In genomic region chr10:35563266-35563891, GRCh38 we compare ENCODE assay signal across 8 cellular contexts. TPM values are rescaled to one million over a fixed set of nuclear protein-coding genes. Genes with fewer than 3 reads are reported as not detected.
A peak's percentile ranks its signal among the peaks of the same experiment; 100 is the strongest.
DNase-seq lines count a peak whose midpoint lies in the region; ATAC-seq and TF ChIP-seq lines count a peak whose summit lies in the region.

No MANE protein-coding gene starts in this region.

- TF ChIP-seq CTCF in GM12875 (IDR thresholded peaks at IDR 0.05; ENCODE audit: borderline replicate concordance, insufficient read depth, low read depth, low read length) (peak; percentile 98), OCI-LY3 (IDR thresholded peaks at IDR 0.05; ENCODE audit: low read depth, low read length) (peak; percentile 79), prostate gland (IDR thresholded peaks at IDR 0.05) (peak; percentile 57 to 76 (median 68))

- H3K4me1 ChIP-seq in OCI-LY3 (ENCODE audit: low read length), result no peaks in the 10 kb centered on the region
- H3K4me1 ChIP-seq in prostate gland (replicated peaks), result no peaks in the 10 kb centered on the region

- DNase-seq in A172 (ENCODE audit: low spot score) (peak; percentile 72), HT-29 (ENCODE audit: low spot score) (peak; percentile 80), glomerular visceral epithelial cell (ENCODE audit: extremely low spot score) (peak; percentile 76), prostate gland (ENCODE audit: low spot score) (peak; percentile 21)

- peak; percentile 45 for ATAC-seq in activated T-helper 17 cell treated with anti-CD3 and anti-CD28 coated beads, Interleukin-2, amount 50 U/mL, for 72 hours (replicated peaks)
- ATAC-seq in GM18520 (IDR thresholded peaks at IDR 0.05; ENCODE audit: unreplicated experiment), result no peak

- H3K27ac ChIP-seq in OCI-LY3 (ENCODE audit: low read length), result no peak overlapping the region
- no peak overlapping the region for H3K27ac ChIP-seq in prostate gland

- no peak overlapping the region for H3K9ac ChIP-seq in OCI-LY3 (ENCODE audit: low read length)

- H3K9me3 ChIP-seq in OCI-LY3 (ENCODE audit: insufficient read depth, low read length), result no peaks in the 10 kb centered on the region
- no peaks in the 10 kb centered on the region for H3K9me3 ChIP-seq in prostate gland

- 47% methylated on average over 13 of the region's 13 CpGs for WGBS in prostate gland

- no peak overlapping the region for H3K4me3 ChIP-seq in GM12875 (ENCODE audit: low read depth, low read length)
- H3K4me3 ChIP-seq in OCI-LY3 (ENCODE audit: low read length), result no peak overlapping the region
- no peak overlapping the region for H3K4me3 ChIP-seq in prostate gland

- H3K4me2 ChIP-seq in OCI-LY3 (ENCODE audit: low read length), result no peak overlapping the region

- no peaks in the 10 kb centered on the region for H3K9me3 Mint-ChIP-seq in activated T-helper 17 cell treated with anti-CD3 and anti-CD28 coated beads, Interleukin-2, amount 50 U/mL, for 72 hours

- H3K27me3 ChIP-seq in OCI-LY3 (ENCODE audit: low read depth, low read length) (no peaks in the 10 kb centered on the region), prostate gland (replicated peaks; ENCODE audit: insufficient read depth) (no peaks in the 10 kb centered on the region)

- H3K36me3 Mint-ChIP-seq in activated T-helper 17 cell treated with anti-CD3 and anti-CD28 coated beads, Interleukin-2, amount 50 U/mL, for 72 hours (ENCODE audit: low read depth), result peaks cover 27% of the 10 kb centered on the region

- no peak overlapping the region for H3K27ac Mint-ChIP-seq in activated T-helper 17 cell treated with anti-CD3 and anti-CD28 coated beads, Interleukin-2, amount 50 U/mL, for 72 hours

- no peaks in the 10 kb centered on the region for H3K79me2 ChIP-seq in OCI-LY3 (ENCODE audit: low read length)

- no peak for TF ChIP-seq POLR2A in prostate gland (IDR thresholded peaks at IDR 0.05)

- intact Hi-C loops in prostate gland (cut with DNase I), result loop anchor here (10.0 kb wide), 2 partner anchors 229 to 329 kb away; partner anchors contain the start of gene CCNY

- H4K20me1 ChIP-seq in OCI-LY3 (ENCODE audit: insufficient read depth, low read length), result no peaks in the 10 kb centered on the region

- no peaks in the 10 kb centered on the region for H3K27me3 Mint-ChIP-seq in activated T-helper 17 cell treated with anti-CD3 and anti-CD28 coated beads, Interleukin-2, amount 50 U/mL, for 72 hours

- H3K36me3 ChIP-seq in OCI-LY3 (replicated peaks; ENCODE audit: low read depth, low read length) (no peaks in the 10 kb centered on the region), prostate gland (no peaks in the 10 kb centered on the region)

- H2AFZ ChIP-seq in OCI-LY3 (ENCODE audit: low read depth, low read length), result no peak overlapping the region

- H3K4me1 Mint-ChIP-seq in activated T-helper 17 cell treated with anti-CD3 and anti-CD28 coated beads, Interleukin-2, amount 50 U/mL, for 72 hours, result no peaks in the 10 kb centered on the region

- no peak overlapping the region for H3K4me3 Mint-ChIP-seq in activated T-helper 17 cell treated with anti-CD3 and anti-CD28 coated beads, Interleukin-2, amount 50 U/mL, for 72 hours

RNA-seq across cellular contexts. Expression of gene GJD4, which starts 41.8 kb away (rescaled TPM):
- not detected in 2 replicates for total RNA-seq in A172 (2014; rRNA removed; shearing (Covaris generic))
- total RNA-seq in HT-29 (2014; rRNA removed; shearing (Covaris generic)), result not detected in 2 replicates
- under 1 TPM in 1 of 2 donors, not detected in 1; 0.15 TPM for total RNA-seq in activated T-helper 17 cell treated with anti-CD3 and anti-CD28 coated beads, Interleukin-2, amount 50 U/mL, for 72 hours
- 1 to 10 TPM in 1 of 2 donors, not detected in 1; 1.1 TPM for total RNA-seq in prostate gland

Comparison
In these comparisons a context has a peak if more than half of its experiments do, and no peak if none do; other contexts are left out.
1. DNase-seq: peak in every context shown above with its lines; median percentile 80 in HT-29; 76 in glomerular visceral epithelial cell; 72 in A172; 21 in prostate gland.